In the genomic region with DNA sequence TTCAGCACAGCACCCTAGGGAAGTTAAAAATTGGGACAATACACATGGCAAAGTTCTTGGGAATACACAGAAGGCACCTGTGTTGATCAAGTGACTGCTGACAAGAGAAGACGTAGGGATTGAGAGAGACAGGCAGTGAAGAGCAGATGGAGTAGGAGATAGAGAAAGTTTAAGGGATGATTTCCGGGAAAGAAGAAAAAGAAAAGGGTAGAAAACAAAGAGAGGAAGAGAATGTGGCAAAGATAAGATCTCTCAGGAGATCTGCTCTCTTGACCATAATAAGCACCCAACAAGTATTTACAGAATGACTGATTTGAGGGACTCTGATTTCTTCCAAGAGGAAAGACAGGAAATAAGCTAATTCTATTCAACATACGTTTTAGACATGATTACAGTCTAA, we compare ENCODE assay signal across 1 cellular context.
TF ChIP-seq lines count a peak whose summit lies in the region.

No MANE protein-coding gene starts in this region.

TF ChIP-seq in K562, 482 proteins besides CTCF, POLR2A, EP300 and RAD21:
- TF ChIP-seq HDAC6 (IDR thresholded peaks at IDR 0.05; ENCODE audit: low read depth, low read length), result no peak
- TF ChIP-seq ZNF24 (IDR thresholded peaks at IDR 0.05), result no peak
- TF ChIP-seq STAT5A (IDR thresholded peaks at IDR 0.05; ENCODE audit: borderline replicate concordance, low read length), result no peak
- TF ChIP-seq, protein P1, sequence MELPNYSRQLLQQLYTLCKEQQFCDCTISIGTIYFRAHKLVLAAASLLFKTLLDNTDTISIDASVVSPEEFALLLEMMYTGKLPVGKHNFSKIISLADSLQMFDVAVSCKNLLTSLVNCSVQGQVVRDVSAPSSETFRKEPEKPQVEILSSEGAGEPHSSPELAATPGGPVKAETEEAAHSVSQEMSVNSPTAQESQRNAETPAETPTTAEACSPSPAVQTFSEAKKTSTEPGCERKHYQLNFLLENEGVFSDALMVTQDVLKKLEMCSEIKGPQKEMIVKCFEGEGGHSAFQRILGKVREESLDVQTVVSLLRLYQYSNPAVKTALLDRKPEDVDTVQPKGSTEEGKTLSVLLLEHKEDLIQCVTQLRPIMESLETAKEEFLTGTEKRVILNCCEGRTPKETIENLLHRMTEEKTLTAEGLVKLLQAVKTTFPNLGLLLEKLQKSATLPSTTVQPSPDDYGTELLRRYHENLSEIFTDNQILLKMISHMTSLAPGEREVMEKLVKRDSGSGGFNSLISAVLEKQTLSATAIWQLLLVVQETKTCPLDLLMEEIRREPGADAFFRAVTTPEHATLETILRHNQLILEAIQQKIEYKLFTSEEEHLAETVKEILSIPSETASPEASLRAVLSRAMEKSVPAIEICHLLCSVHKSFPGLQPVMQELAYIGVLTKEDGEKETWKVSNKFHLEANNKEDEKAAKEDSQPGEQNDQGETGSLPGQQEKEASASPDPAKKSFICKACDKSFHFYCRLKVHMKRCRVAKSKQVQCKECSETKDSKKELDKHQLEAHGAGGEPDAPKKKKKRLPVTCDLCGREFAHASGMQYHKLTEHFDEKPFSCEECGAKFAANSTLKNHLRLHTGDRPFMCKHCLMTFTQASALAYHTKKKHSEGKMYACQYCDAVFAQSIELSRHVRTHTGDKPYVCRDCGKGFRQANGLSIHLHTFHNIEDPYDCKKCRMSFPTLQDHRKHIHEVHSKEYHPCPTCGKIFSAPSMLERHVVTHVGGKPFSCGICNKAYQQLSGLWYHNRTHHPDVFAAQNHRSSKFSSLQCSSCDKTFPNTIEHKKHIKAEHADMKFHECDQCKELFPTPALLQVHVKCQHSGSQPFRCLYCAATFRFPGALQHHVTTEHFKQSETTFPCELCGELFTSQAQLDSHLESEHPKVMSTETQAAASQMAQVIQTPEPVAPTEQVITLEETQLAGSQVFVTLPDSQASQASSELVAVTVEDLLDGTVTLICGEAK (IDR thresholded peaks at IDR 0.05), result peak; percentile 53
- TF ChIP-seq, protein P1 (CRISPR knock-in tag; IDR thresholded peaks at IDR 0.05), result no peak
- 0 out of 2 replicates have a peak, but pooled peaks have one; percentile 8 for TF ChIP-seq SPI1 (IDR thresholded peaks at IDR 0.05; ENCODE audit: borderline replicate concordance, low read depth, low read length)
- peak; percentile 88 for TF ChIP-seq SOX6 (IDR thresholded peaks at IDR 0.05)
- no peak for TF ChIP-seq MBD2 (IDR thresholded peaks at IDR 0.05; ENCODE audit: borderline replicate concordance, low read depth)
- TF ChIP-seq, protein P2, sequence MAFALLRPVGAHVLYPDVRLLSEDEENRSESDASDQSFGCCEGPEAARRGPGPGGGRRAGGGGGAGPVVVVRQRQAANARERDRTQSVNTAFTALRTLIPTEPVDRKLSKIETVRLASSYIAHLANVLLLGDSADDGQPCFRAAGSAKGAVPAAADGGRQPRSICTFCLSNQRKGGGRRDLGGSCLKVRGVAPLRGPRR (CRISPR knock-in tag; IDR thresholded peaks at IDR 0.05), result no peak
- TF ChIP-seq, protein P3, sequence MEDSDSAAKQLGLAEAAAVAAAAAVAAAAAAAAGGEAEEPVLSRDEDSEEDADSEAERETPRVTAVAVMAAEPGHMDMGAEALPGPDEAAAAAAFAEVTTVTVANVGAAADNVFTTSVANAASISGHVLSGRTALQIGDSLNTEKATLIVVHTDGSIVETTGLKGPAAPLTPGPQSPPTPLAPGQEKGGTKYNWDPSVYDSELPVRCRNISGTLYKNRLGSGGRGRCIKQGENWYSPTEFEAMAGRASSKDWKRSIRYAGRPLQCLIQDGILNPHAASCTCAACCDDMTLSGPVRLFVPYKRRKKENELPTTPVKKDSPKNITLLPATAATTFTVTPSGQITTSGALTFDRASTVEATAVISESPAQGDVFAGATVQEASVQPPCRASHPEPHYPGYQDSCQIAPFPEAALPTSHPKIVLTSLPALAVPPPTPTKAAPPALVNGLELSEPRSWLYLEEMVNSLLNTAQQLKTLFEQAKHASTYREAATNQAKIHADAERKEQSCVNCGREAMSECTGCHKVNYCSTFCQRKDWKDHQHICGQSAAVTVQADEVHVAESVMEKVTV (CRISPR knock-in tag; IDR thresholded peaks at IDR 0.05), result no peak
- no peak for TF ChIP-seq BCOR (IDR thresholded peaks at IDR 0.05)
- TF ChIP-seq KDM4B (IDR thresholded peaks at IDR 0.05; ENCODE audit: borderline replicate concordance in 2 of 2, low read depth in 1 of 2), result no peak
- TF ChIP-seq FUS (optimal IDR thresholded peaks at IDR 0.05; ENCODE audit: low read depth, low read length), result no peak
- TF ChIP-seq MEIS2 (IDR thresholded peaks at IDR 0.05; ENCODE audit: partially characterized antibody), result peak; percentile 20
- TF ChIP-seq BCL6 (CRISPR knock-in tag; IDR thresholded peaks at IDR 0.05), result no peak
- 0 out of 2 replicates have a peak, but pooled peaks have one; percentile 20 for TF ChIP-seq DPF2 (IDR thresholded peaks at IDR 0.05)
- no peak for TF ChIP-seq PML (IDR thresholded peaks at IDR 0.05; ENCODE audit: low read length)
- no peak for TF ChIP-seq BHLHE40 (IDR thresholded peaks at IDR 0.05; ENCODE audit: low read length)
- peak; percentile 65 for TF ChIP-seq ARID1B (IDR thresholded peaks at IDR 0.05)
- TF ChIP-seq, protein P4, sequence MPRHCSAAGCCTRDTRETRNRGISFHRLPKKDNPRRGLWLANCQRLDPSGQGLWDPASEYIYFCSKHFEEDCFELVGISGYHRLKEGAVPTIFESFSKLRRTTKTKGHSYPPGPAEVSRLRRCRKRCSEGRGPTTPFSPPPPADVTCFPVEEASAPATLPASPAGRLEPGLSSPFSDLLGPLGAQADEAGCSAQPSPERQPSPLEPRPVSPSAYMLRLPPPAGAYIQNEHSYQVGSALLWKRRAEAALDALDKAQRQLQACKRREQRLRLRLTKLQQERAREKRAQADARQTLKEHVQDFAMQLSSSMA (CRISPR knock-in tag; IDR thresholded peaks at IDR 0.05), result no peak
- no peak for TF ChIP-seq ZNF143 (CRISPR knock-in tag; IDR thresholded peaks at IDR 0.05)
- TF ChIP-seq MAFG (tag; conservative IDR thresholded peaks at IDR 0.05), result no peak
- TF ChIP-seq, protein P5, sequence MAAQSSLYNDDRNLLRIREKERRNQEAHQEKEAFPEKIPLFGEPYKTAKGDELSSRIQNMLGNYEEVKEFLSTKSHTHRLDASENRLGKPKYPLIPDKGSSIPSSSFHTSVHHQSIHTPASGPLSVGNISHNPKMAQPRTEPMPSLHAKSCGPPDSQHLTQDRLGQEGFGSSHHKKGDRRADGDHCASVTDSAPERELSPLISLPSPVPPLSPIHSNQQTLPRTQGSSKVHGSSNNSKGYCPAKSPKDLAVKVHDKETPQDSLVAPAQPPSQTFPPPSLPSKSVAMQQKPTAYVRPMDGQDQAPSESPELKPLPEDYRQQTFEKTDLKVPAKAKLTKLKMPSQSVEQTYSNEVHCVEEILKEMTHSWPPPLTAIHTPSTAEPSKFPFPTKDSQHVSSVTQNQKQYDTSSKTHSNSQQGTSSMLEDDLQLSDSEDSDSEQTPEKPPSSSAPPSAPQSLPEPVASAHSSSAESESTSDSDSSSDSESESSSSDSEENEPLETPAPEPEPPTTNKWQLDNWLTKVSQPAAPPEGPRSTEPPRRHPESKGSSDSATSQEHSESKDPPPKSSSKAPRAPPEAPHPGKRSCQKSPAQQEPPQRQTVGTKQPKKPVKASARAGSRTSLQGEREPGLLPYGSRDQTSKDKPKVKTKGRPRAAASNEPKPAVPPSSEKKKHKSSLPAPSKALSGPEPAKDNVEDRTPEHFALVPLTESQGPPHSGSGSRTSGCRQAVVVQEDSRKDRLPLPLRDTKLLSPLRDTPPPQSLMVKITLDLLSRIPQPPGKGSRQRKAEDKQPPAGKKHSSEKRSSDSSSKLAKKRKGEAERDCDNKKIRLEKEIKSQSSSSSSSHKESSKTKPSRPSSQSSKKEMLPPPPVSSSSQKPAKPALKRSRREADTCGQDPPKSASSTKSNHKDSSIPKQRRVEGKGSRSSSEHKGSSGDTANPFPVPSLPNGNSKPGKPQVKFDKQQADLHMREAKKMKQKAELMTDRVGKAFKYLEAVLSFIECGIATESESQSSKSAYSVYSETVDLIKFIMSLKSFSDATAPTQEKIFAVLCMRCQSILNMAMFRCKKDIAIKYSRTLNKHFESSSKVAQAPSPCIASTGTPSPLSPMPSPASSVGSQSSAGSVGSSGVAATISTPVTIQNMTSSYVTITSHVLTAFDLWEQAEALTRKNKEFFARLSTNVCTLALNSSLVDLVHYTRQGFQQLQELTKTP (IDR thresholded peaks at IDR 0.05; ENCODE audit: low read depth in 1 of 2, partially characterized antibody in 2 of 2), result peak in 1 of 2 experiments; percentile 22
- TF ChIP-seq, protein P6, sequence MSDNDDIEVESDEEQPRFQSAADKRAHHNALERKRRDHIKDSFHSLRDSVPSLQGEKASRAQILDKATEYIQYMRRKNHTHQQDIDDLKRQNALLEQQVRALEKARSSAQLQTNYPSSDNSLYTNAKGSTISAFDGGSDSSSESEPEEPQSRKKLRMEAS (CRISPR knock-in tag; IDR thresholded peaks at IDR 0.05), result no peak
- TF ChIP-seq KDM1A (IDR thresholded peaks at IDR 0.05), result peak; percentile 50 to 56; a peak in 3 of 4 replicates
- TF ChIP-seq TEAD4 (IDR thresholded peaks at IDR 0.05; ENCODE audit: low read length), result no peak
- TF ChIP-seq TEAD4 (CRISPR knock-in tag; IDR thresholded peaks at IDR 0.05; ENCODE audit: borderline replicate concordance), result no peak
- TF ChIP-seq, protein P7, sequence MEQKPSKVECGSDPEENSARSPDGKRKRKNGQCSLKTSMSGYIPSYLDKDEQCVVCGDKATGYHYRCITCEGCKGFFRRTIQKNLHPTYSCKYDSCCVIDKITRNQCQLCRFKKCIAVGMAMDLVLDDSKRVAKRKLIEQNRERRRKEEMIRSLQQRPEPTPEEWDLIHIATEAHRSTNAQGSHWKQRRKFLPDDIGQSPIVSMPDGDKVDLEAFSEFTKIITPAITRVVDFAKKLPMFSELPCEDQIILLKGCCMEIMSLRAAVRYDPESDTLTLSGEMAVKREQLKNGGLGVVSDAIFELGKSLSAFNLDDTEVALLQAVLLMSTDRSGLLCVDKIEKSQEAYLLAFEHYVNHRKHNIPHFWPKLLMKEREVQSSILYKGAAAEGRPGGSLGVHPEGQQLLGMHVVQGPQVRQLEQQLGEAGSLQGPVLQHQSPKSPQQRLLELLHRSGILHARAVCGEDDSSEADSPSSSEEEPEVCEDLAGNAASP (IDR thresholded peaks at IDR 0.05), result no peak
- peak; percentile 57 for TF ChIP-seq SMARCA4 (IDR thresholded peaks at IDR 0.05)
- no peak for TF ChIP-seq BMI1 (IDR thresholded peaks at IDR 0.05; ENCODE audit: low read length)
- TF ChIP-seq NCOA2 (IDR thresholded peaks at IDR 0.05; ENCODE audit: partially characterized antibody in 2 of 2), result no peak
- TF ChIP-seq SMARCE1 (IDR thresholded peaks at IDR 0.05), result 0 out of 2 replicates have a peak, but pooled peaks have one; percentile 27
- peak; percentile 55 for TF ChIP-seq ETV1 (tag; conservative IDR thresholded peaks at IDR 0.05; ENCODE audit: low read depth)
- TF ChIP-seq ZNF717 (CRISPR knock-in tag; IDR thresholded peaks at IDR 0.05), result no peak
- TF ChIP-seq ZEB2 (IDR thresholded peaks at IDR 0.05), result peak; percentile 24; the same call in 1 of the 2 replicates
- TF ChIP-seq, protein P8, sequence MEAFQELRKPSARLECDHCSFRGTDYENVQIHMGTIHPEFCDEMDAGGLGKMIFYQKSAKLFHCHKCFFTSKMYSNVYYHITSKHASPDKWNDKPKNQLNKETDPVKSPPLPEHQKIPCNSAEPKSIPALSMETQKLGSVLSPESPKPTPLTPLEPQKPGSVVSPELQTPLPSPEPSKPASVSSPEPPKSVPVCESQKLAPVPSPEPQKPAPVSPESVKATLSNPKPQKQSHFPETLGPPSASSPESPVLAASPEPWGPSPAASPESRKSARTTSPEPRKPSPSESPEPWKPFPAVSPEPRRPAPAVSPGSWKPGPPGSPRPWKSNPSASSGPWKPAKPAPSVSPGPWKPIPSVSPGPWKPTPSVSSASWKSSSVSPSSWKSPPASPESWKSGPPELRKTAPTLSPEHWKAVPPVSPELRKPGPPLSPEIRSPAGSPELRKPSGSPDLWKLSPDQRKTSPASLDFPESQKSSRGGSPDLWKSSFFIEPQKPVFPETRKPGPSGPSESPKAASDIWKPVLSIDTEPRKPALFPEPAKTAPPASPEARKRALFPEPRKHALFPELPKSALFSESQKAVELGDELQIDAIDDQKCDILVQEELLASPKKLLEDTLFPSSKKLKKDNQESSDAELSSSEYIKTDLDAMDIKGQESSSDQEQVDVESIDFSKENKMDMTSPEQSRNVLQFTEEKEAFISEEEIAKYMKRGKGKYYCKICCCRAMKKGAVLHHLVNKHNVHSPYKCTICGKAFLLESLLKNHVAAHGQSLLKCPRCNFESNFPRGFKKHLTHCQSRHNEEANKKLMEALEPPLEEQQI (IDR thresholded peaks at IDR 0.05), result no peak
- TF ChIP-seq ZNF316 (IDR thresholded peaks at IDR 0.05), result no peak
- TF ChIP-seq CBFA2T3 (IDR thresholded peaks at IDR 0.05), result peak; percentile 52; the same call in 1 of the 2 replicates
TF ChIP-seq in K562: peak in this region for 13.
